ENCODE assay signal across 8 cellular contexts in genomic region chr6:54291738-54292137, GRCh38.
DNase-seq lines count a peak whose midpoint lies in the region; ATAC-seq and TF ChIP-seq lines count a peak whose summit lies in the region.

No MANE protein-coding gene starts in this region.

- DNase-seq in GM13976 (ENCODE audit: low spot score) (peak; percentile 20), fibroblast of mammary gland (ENCODE audit: low read depth) (peak; percentile 91), NCI-H2196 treated with DMSO at 0.1 percent for 48 hours (lab: John Stamatoyannopoulos, UW; ENCODE audit: unreplicated experiment) (no peak), NCI-H187 (lab: John Stamatoyannopoulos, UW) (no peak), NCI-H128 (lab: John Stamatoyannopoulos, UW; ENCODE audit: unreplicated experiment) (no peak), islet precursor cell (no peak)

- ATAC-seq in GM21528 (IDR thresholded peaks at IDR 0.05; ENCODE audit: low FRiP score, unreplicated experiment) (peak; percentile 76), HG03457 (IDR thresholded peaks at IDR 0.05; ENCODE audit: unreplicated experiment) (peak; percentile 93)

- TF ChIP-seq CTCF in GM13976 (IDR thresholded peaks at IDR 0.05; ENCODE audit: borderline replicate concordance, control extremely low read depth, extremely low read depth, insufficient read depth, missing control alignments) (no peak), fibroblast of mammary gland (conservative IDR thresholded peaks at IDR 0.05; ENCODE audit: control insufficient read depth, insufficient read depth, low read depth, low read length) (no peak)

- no peak overlapping the region for H3K4me3 ChIP-seq in fibroblast of mammary gland (ENCODE audit: control insufficient read depth, low read depth, low read length)

- in situ Hi-C loops in GM13976 (cut with MboI; ENCODE audit: low sequenced_read_pairs, unreplicated experiment) = no loop called here

Comparison
In these comparisons a context has a peak if more than half of its experiments do, and no peak if none do; other contexts are left out.
1. DNase-seq: peak in GM13976 (single experiment) and fibroblast of mammary gland (single experiment); none in NCI-H2196 treated with DMSO at 0.1 percent for 48 hours (single experiment), NCI-H187 (0 of 2), NCI-H128 (single experiment) and islet precursor cell (single experiment).